ENCODE assay signal across 13 cellular contexts in the genomic region with DNA sequence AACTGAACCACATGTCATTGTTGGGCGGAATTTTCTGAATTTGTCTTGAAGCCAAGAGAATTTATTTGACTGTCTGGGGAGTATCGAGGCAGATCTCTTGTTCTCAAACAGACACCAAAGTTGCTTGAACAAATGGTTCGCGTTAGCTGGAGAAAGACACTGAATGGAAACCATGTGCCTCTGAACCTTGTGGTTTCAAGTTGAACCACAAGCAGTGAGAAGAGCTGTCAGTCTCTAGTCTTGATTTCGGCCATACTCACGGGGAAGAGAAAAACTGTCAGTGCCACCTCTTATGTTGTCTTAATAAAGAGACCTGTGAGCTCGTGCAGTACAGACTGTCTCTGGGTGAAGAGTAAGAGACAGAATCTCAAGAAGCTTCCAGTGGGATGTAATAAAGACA.
A peak's percentile ranks its signal among the peaks of the same experiment; 100 is the strongest.
DNase-seq lines count a peak whose midpoint lies in the region; ATAC-seq and TF ChIP-seq lines count a peak whose summit lies in the region.
"Had no signal": no experiment of that assay in that cellular context is flagged by ENCODE, and none has a peak within 500 bp of the region (broad histone marks: within the 10 kb centered on the region; RNA-seq: fewer than 3 reads in every experiment).

No MANE protein-coding gene starts in this region.

- peaks cover 11% of the 10 kb centered on the region; the same call in 1 of the 2 replicates for H3K4me1 ChIP-seq in DND-41 (ENCODE audit: insufficient read depth, low read length)
- H3K4me1 ChIP-seq in MM.1S (ENCODE audit: low read length): peaks cover 14% of the 10 kb centered on the region
- H3K4me1 ChIP-seq: BLaER1 treated with 17β-estradiol and CSF1 and Interleukin-3, amounts not matched to agents 10 nM and 100 nM had no signal

- H3K9me3 ChIP-seq in DND-41 (ENCODE audit: insufficient read depth, low read length, severe bottlenecking) (no peaks in the 10 kb centered on the region), MM.1S (replicated peaks; ENCODE audit: insufficient read depth, low read length) (no peaks in the 10 kb centered on the region)
- H3K9me3 ChIP-seq: BLaER1 treated with 17β-estradiol and CSF1 and Interleukin-3, amounts not matched to agents 10 nM and 100 nM had no signal

- H3K9me2 ChIP-seq in MM.1S (replicated peaks; ENCODE audit: insufficient read depth, low read length): no peaks in the 10 kb centered on the region

- no peak overlapping the region for H3K9ac ChIP-seq in DND-41 (ENCODE audit: low read depth, low read length)
- H3K9ac ChIP-seq in MM.1S (ENCODE audit: low read length): no peak overlapping the region
- H3K9ac ChIP-seq: BLaER1 treated with 17β-estradiol and CSF1 and Interleukin-3, amounts not matched to agents 10 nM and 100 nM had no signal

- H2AFZ ChIP-seq in DND-41 (ENCODE audit: low read depth, low read length) (no peak overlapping the region), MM.1S (ENCODE audit: low read length) (no peak overlapping the region)

- H3K79me2 ChIP-seq in DND-41 (ENCODE audit: insufficient read depth, low read length): no peaks in the 10 kb centered on the region
- no peaks in the 10 kb centered on the region for H3K79me2 ChIP-seq in MM.1S (ENCODE audit: low read length)

- H3K27ac ChIP-seq in DND-41 (ENCODE audit: low read length) (no peak overlapping the region), MM.1S (ENCODE audit: low read length) (no peak overlapping the region)
- H3K27ac ChIP-seq: BLaER1 treated with 17β-estradiol and CSF1 and Interleukin-3, amounts not matched to agents 10 nM and 100 nM had no signal

- peak; percentile 46 for DNase-seq in DND-41
- DNase-seq in MM.1S: peak; percentile 89
- DNase-seq in choroid plexus epithelial cell (ENCODE audit: low read depth): peak; percentile 30
- DNase-seq in myocyte (ENCODE audit: low read depth): peak; percentile 20
- DNase-seq in NCI-H2227 (lab: John Stamatoyannopoulos, UW; ENCODE audit: unreplicated experiment): no peak
- DNase-seq in activated naive CD4-positive, alpha-beta T cell treated with Interleukin-2 at 50 U/mL for 16 hours: no peak
- DNase-seq: 8988T; Calu3; CD4-positive, CD25-positive, alpha-beta regulatory T cell; DMS 273 treated with DMSO at 0.1 percent for 48 hours; KG1 had no signal

- H4K20me1 ChIP-seq in DND-41 (ENCODE audit: insufficient read depth, low read length): no peaks in the 10 kb centered on the region
- H4K20me1 ChIP-seq in MM.1S (ENCODE audit: insufficient read depth, low read length): no peaks in the 10 kb centered on the region
- H4K20me1 ChIP-seq: BLaER1 treated with 17β-estradiol and CSF1 and Interleukin-3, amounts not matched to agents 10 nM and 100 nM had no signal

- peaks cover 16% of the 10 kb centered on the region for H3F3A ChIP-seq in MM.1S (ENCODE audit: insufficient read depth, low read length)

- H3K36me3 ChIP-seq in DND-41 (ENCODE audit: insufficient read depth, low read length) (no peaks in the 10 kb centered on the region), MM.1S (replicated peaks; ENCODE audit: insufficient read depth, low read length) (no peaks in the 10 kb centered on the region)
- H3K36me3 ChIP-seq: BLaER1 treated with 17β-estradiol and CSF1 and Interleukin-3, amounts not matched to agents 10 nM and 100 nM had no signal

- H3K4me3 ChIP-seq in DND-41 (ENCODE audit: low read depth in 1 of 2, low read length in 2 of 2) (no peak overlapping the region), MM.1S (ENCODE audit: low read length) (peak overlapping the region; percentile 12; the same call in 1 of the 2 replicates), choroid plexus epithelial cell (ENCODE audit: low read depth, low read length) (no peak overlapping the region)
- H3K4me3 ChIP-seq: BLaER1 treated with 17β-estradiol and CSF1 and Interleukin-3, amounts not matched to agents 10 nM and 100 nM had no signal

- no peak for TF ChIP-seq CTCF in DND-41 (IDR thresholded peaks at IDR 0.05; ENCODE audit: borderline replicate concordance, extremely low read depth, low read length, poor library complexity, severe bottlenecking)
- no peak for TF ChIP-seq CTCF in MM.1S (IDR thresholded peaks at IDR 0.05; ENCODE audit: low read length)
- no peak for TF ChIP-seq CTCF in choroid plexus epithelial cell (conservative IDR thresholded peaks at IDR 0.05; ENCODE audit: low read depth, low read length)

- ATAC-seq in DND-41 (ENCODE audit: insufficient read depth, low read depth) (peak; percentile 88), GM21526 (IDR thresholded peaks at IDR 0.05; ENCODE audit: low FRiP score, unreplicated experiment) (no peak)

- H3K27me3 ChIP-seq in DND-41 (ENCODE audit: insufficient read depth, low read length, poor library complexity): no peaks in the 10 kb centered on the region
- H3K27me3 ChIP-seq in MM.1S (replicated peaks; ENCODE audit: insufficient read depth, low read length): no peaks in the 10 kb centered on the region; the same call in 1 of the 2 replicates
- H3K27me3 ChIP-seq: BLaER1 treated with 17β-estradiol and CSF1 and Interleukin-3, amounts not matched to agents 10 nM and 100 nM had no signal

- H3K4me2 ChIP-seq in DND-41 (ENCODE audit: insufficient read depth, low read length) (no peak overlapping the region), MM.1S (ENCODE audit: low read depth, low read length) (peak overlapping the region; percentile 42; the same call in 1 of the 2 replicates)
- H3K4me2 ChIP-seq: BLaER1 treated with 17β-estradiol and CSF1 and Interleukin-3, amounts not matched to agents 10 nM and 100 nM had no signal

Comparison
In these comparisons a context has a peak if more than half of its experiments do, and no peak if none do; other contexts are left out.
1. DNase-seq: peak in DND-41 (single experiment), MM.1S (single experiment), choroid plexus epithelial cell (single experiment) and myocyte (single experiment); none in NCI-H2227 (single experiment) and activated naive CD4-positive, alpha-beta T cell treated with Interleukin-2 at 50 U/mL for 16 hours (single experiment).